1 cellular context compared by ENCODE assay signal in the genomic region with DNA sequence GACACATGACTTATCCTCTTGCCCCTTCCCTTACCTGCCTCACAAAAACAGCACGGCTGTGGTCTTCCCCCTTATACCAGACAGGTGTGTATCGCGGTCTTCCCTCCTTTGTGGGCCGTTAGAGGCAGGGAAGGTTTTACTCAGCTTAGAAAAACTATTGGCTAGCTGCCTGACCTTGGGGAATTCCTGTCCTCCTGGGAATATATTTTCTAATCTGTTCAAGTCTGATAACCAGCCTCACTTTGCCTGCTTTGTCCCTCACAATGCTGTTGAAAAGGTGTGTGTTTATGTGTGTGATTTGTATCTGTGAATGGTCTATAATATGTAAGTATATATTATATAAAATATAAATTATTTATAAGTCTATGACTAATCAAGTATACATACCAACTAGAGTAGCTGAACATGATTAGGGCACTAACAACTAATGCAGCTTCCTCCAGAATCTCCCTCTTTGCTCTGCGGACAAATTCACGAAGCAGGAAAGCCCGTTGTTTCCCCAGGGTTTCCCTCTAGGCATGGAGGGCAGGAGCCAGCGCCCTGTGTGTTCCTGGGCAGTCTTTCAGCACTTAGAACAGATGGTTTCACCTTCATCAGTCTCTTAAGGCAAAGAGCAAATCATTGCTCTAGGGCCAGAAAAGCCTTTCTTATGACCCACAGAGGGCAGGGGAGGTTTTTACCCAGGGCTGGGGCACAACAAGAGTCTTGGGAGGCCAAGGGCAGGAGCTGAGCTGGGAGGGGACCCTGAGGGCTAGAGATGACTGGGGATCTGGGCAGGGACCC.
TF ChIP-seq lines count a peak whose summit lies in the region.

No MANE protein-coding gene starts in this region.

TF ChIP-seq in GM12878, 131 proteins besides CTCF, POLR2A, EP300 and RAD21 (continued from another document):
- TF ChIP-seq, protein P1, sequence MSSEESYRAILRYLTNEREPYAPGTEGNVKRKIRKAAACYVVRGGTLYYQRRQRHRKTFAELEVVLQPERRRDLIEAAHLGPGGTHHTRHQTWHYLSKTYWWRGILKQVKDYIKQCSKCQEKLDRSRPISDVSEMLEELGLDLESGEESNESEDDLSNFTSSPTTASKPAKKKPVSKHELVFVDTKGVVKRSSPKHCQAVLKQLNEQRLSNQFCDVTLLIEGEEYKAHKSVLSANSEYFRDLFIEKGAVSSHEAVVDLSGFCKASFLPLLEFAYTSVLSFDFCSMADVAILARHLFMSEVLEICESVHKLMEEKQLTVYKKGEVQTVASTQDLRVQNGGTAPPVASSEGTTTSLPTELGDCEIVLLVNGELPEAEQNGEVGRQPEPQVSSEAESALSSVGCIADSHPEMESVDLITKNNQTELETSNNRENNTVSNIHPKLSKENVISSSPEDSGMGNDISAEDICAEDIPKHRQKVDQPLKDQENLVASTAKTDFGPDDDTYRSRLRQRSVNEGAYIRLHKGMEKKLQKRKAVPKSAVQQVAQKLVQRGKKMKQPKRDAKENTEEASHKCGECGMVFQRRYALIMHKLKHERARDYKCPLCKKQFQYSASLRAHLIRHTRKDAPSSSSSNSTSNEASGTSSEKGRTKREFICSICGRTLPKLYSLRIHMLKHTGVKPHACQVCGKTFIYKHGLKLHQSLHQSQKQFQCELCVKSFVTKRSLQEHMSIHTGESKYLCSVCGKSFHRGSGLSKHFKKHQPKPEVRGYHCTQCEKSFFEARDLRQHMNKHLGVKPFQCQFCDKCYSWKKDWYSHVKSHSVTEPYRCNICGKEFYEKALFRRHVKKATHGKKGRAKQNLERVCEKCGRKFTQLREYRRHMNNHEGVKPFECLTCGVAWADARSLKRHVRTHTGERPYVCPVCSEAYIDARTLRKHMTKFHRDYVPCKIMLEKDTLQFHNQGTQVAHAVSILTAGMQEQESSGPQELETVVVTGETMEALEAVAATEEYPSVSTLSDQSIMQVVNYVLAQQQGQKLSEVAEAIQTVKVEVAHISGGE (CRISPR knock-in tag; IDR thresholded peaks at IDR 0.05), result no peak
- TF ChIP-seq CBX3 (IDR thresholded peaks at IDR 0.05; ENCODE audit: borderline replicate concordance, low read depth) (no peak), MTA2 (IDR thresholded peaks at IDR 0.05; ENCODE audit: low read depth) (no peak), LARP7 (IDR thresholded peaks at IDR 0.05) (no peak), TCF3 (IDR thresholded peaks at IDR 0.05; ENCODE audit: borderline replicate concordance, insufficient read depth, low read depth, low read length) (0 out of 2 replicates have a peak, but pooled peaks have one; percentile 8)
